Comparison of ENCODE assay signal across 8 cellular contexts in the genomic region with DNA sequence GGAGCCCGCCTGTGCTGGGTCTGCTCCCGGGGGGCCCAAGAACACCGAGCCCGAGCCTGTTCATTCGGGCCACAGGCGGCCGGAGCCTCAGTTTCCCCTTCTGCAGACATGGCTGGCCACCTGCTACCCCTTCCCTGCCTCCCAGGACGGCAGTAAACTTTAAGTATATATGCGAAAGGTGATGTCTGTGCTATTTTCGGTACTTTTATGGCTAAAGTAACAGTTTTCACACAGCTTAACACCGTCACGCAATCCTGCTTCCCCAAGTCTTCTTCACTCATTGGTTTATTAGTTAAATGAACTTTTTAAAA. TPM values are rescaled to one million over a fixed set of nuclear protein-coding genes. Genes with fewer than 3 reads are reported as not detected.
DNase-seq lines count a peak whose midpoint lies in the region; ATAC-seq and TF ChIP-seq lines count a peak whose summit lies in the region.

No MANE protein-coding gene starts in this region.

- H3K27me3 ChIP-seq in heart left ventricle, result no peaks in the 10 kb centered on the region
- no peaks in the 10 kb centered on the region for H3K27me3 ChIP-seq in naive thymus-derived CD4-positive, alpha-beta T cell (ENCODE audit: control insufficient read depth in 2 of 2, insufficient read depth in 2 of 2, low read length in 2 of 2)

- peaks cover 0 to 32% (median 10%) of the 10 kb centered on the region in 12 donors for H3K4me1 ChIP-seq in heart left ventricle
- peaks cover 11 to 17% of the 10 kb centered on the region in 2 donors for H3K4me1 ChIP-seq in naive thymus-derived CD4-positive, alpha-beta T cell (ENCODE audit: control insufficient read depth in 2 of 2, insufficient read depth in 2 of 2, low read length in 2 of 2)

- CTCF ChIA-PET in naive thymus-derived CD4-positive, alpha-beta T cell (lab: Charles Lee), result interaction anchor here (1.1 to 1.2 kb wide), 2 partner anchors 12 to 64 kb away, joined by 3 to 4 read pairs; no protein-coding TSS in a partner anchor

- no peak for TF ChIP-seq POLR2A in heart left ventricle (IDR thresholded peaks at IDR 0.05)

- peak overlapping the region; percentile 50 to 97 (median 94) for H3K4me3 ChIP-seq in heart left ventricle
- H3K4me3 ChIP-seq in Jurkat, Clone E6-1 (ENCODE audit: low read length), result peak overlapping the region; percentile 88
- peak overlapping the region; percentile 93 for H3K4me3 ChIP-seq in choroid plexus epithelial cell (ENCODE audit: low read depth, low read length)
- H3K4me3 ChIP-seq in naive thymus-derived CD4-positive, alpha-beta T cell (ENCODE audit: low read length), result peak overlapping the region; percentile 96

- peak overlapping the region in 10 of 12 donors; percentile 61 to 86 (median 71) for H3K27ac ChIP-seq in heart left ventricle
- H3K27ac ChIP-seq in naive thymus-derived CD4-positive, alpha-beta T cell (ENCODE audit: low read depth, low read length), result peak overlapping the region; percentile 76

- H3K36me3 Mint-ChIP-seq in naive thymus-derived CD4-positive, alpha-beta T cell, result peaks cover 3 to 16% (median 7%) of the 10 kb centered on the region in 5 donors

- no peaks in the 10 kb centered on the region for H3K27me3 Mint-ChIP-seq in naive thymus-derived CD4-positive, alpha-beta T cell

- POLR2A ChIA-PET in naive thymus-derived CD4-positive, alpha-beta T cell (lab: Charles Lee), result interaction anchor here (0.9 to 2.4 kb wide), 4 partner anchors 20 to 793 kb away, joined by 5 to 14 read pairs (median 5); a partner anchor contains a TSS

- no peak overlapping the region for H3K4me3 Mint-ChIP-seq in naive thymus-derived CD4-positive, alpha-beta T cell

- peaks cover 0 to 4% (median 0%) of the 10 kb centered on the region in 12 donors for H3K9me3 ChIP-seq in heart left ventricle
- no peaks in the 10 kb centered on the region for H3K9me3 ChIP-seq in naive thymus-derived CD4-positive, alpha-beta T cell (ENCODE audit: control insufficient read depth in 2 of 3, low read length in 3 of 3)

- H3K27ac Mint-ChIP-seq in naive thymus-derived CD4-positive, alpha-beta T cell, result peak overlapping the region in 4 of 9 donors; percentile 78 to 93 (median 89)

- TF ChIP-seq CTCF in heart left ventricle (IDR thresholded peaks at IDR 0.05) (no peak), choroid plexus epithelial cell (conservative IDR thresholded peaks at IDR 0.05; ENCODE audit: low read depth, low read length) (no peak)

- no peaks in the 10 kb centered on the region for H3K9me3 Mint-ChIP-seq in naive thymus-derived CD4-positive, alpha-beta T cell

- intact Hi-C loops in heart left ventricle (cut with DNase I), result loop anchor here in 4 of 10 donors (2.0 to 10.0 kb wide), 6 partner anchors 65 to 893 kb away; a partner anchor contains a TSS
- intact Hi-C loops in cardiac septum (cut with DNase I), result loop anchor here (5.0 kb wide), 2 partner anchors 65 to 145 kb away; a partner anchor contains a TSS
- intact Hi-C loops in naive thymus-derived CD4-positive, alpha-beta T cell (cut with micrococcal nuclease), result loop anchor here (1.0 to 10.0 kb wide), 14 partner anchors 10 to 1483 kb away; a partner anchor contains a TSS

- H3K4me1 Mint-ChIP-seq in naive thymus-derived CD4-positive, alpha-beta T cell, result peaks cover 0 to 18% (median 13%) of the 10 kb centered on the region in 7 donors

- DNase-seq in heart left ventricle (peak in 1 of 5 donors; percentile 31), cardiac septum (ENCODE audit: low spot score) (no peak), choroid plexus epithelial cell (ENCODE audit: low read depth) (no peak), hippocampal formation (lab: John Stamatoyannopoulos, UW) (no peak)
- DNase-seq in Jurkat, Clone E6-1 (ENCODE audit: low read depth, low spot score), result no peak
- DNase-seq in naive thymus-derived CD4-positive, alpha-beta T cell, result peak in 2 of 9 donors; percentile 8 to 13
- DNase-seq in activated T-cell treated with anti-CD3 and anti-CD28 coated beads, Interleukin-2, amount 50 U/mL, for 1 hour, result no peak
- no peak for DNase-seq in effector CD4-positive, alpha-beta T cell

- peaks cover 0 to 26% (median 13%) of the 10 kb centered on the region in 9 donors for H3K36me3 ChIP-seq in heart left ventricle
- peaks cover 0 to 14% (median 0%) of the 10 kb centered on the region in 3 experiments for H3K36me3 ChIP-seq in naive thymus-derived CD4-positive, alpha-beta T cell (ENCODE audit: control insufficient read depth in 2 of 3, insufficient read depth in 3 of 3, low read length in 3 of 3)

- no peak for ATAC-seq in heart left ventricle
- ATAC-seq in naive thymus-derived CD4-positive, alpha-beta T cell, result no peak

- WGBS in heart left ventricle, 4 donors, result 7 to 11% (median 8%) methylated on average over 12 of the region's 12 CpGs

RNA-seq across cellular contexts. Expression of a gene that starts 0.5 kb away (rescaled TPM):
- total RNA-seq in heart left ventricle (10 to 100 TPM in 7 of 9 donors, 1 to 10 TPM in 2; 6.7 to 15.5 (median 12.5) TPM), cardiac septum (14.2 TPM)
- polyA plus RNA-seq in heart left ventricle, result 10 to 100 TPM; 10.6 to 11.3 TPM
- polyA plus RNA-seq in Jurkat, Clone E6-1 (2012; ENCODE audit: insufficient read depth, insufficient read length), result 33.4 TPM
- 10 to 100 TPM; 40.6 to 55.3 (median 50.4) TPM for total RNA-seq in naive thymus-derived CD4-positive, alpha-beta T cell
- polyA plus RNA-seq in naive thymus-derived CD4-positive, alpha-beta T cell, result 10 to 100 TPM; 19.0 to 21.2 TPM
